ENCODE assay signal across 22 cellular contexts in the genomic region with DNA sequence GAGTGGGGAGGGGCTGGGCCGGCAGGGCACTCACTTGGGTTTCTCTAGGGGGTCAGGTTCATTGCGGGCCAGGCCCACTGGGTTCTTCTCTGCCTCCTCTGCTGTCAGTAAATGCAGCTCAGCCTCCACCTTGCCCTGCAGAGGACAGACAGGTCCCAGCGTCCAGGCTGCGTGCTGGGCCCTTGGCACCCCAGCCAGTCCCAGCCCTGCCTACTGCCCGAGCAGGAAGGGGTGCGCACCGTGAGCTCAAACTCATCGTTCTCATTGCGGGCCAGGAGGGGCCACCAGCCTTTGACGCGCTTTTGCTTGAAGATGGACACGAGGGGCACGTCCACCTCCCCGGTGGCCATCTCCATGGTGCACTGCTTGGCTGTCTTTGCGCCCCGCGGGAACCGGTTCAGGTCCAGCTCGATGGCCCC. TPM values are rescaled to one million over a fixed set of nuclear protein-coding genes. Genes with fewer than 3 reads are reported as not detected.
DNase-seq lines count a peak whose midpoint lies in the region; ATAC-seq and TF ChIP-seq lines count a peak whose summit lies in the region.
"Had no signal": no experiment of that assay in that cellular context is flagged by ENCODE, and none has a peak within 500 bp of the region (broad histone marks: within the 10 kb centered on the region; RNA-seq: fewer than 3 reads in every experiment).

No MANE protein-coding gene starts in this region.

- TF ChIP-seq CTCF in neural crest cell (conservative IDR thresholded peaks at IDR 0.05) (no peak), MM.1S (IDR thresholded peaks at IDR 0.05; ENCODE audit: low read length) (no peak)

- no peak for ATAC-seq in left ventricle myocardium superior
- ATAC-seq: GM12878, PC-3 had no signal

- H3K27me3 ChIP-seq in MM.1S (replicated peaks; ENCODE audit: insufficient read depth, low read length): peaks cover 6% of the 10 kb centered on the region; the same call in 1 of the 2 replicates

- intact Hi-C loops in cardiac septum (cut with DNase I) (no loop called here), left ventricle myocardium superior (cut with micrococcal nuclease) (no loop called here)

- no peaks in the 10 kb centered on the region for H3K36me3 Mint-ChIP-seq in neural crest cell (ENCODE audit: low read depth)
- H3K36me3 Mint-ChIP-seq: CD4-positive, CD25-positive, alpha-beta regulatory T cell had no signal

- H3K27ac ChIP-seq in MM.1S (ENCODE audit: low read length): no peak overlapping the region
- H3K27ac ChIP-seq: KMS-11, RWPE1, SJCRH30 had no signal

- H3K9me3 Mint-ChIP-seq in neural crest cell: no peaks in the 10 kb centered on the region

- no peak overlapping the region for H3K4me3 ChIP-seq in MM.1S (ENCODE audit: low read length)
- H3K4me3 ChIP-seq: GM12878, SJCRH30 had no signal

- no peak overlapping the region for H3K9ac ChIP-seq in MM.1S (ENCODE audit: low read length)
- H3K9ac ChIP-seq: KMS-11 had no signal

- peak overlapping the region; percentile 6 for H3K27ac Mint-ChIP-seq in neural crest cell (ENCODE audit: unreplicated experiment)

- no peak overlapping the region for H2AFZ ChIP-seq in MM.1S (ENCODE audit: low read length)

- no peak overlapping the region for H3K4me3 Mint-ChIP-seq in neural crest cell
- H3K4me3 Mint-ChIP-seq: CD4-positive, CD25-positive, alpha-beta regulatory T cell had no signal

- H3F3A ChIP-seq in MM.1S (ENCODE audit: insufficient read depth, low read length): no peaks in the 10 kb centered on the region

- no peaks in the 10 kb centered on the region for H3K79me2 ChIP-seq in MM.1S (ENCODE audit: low read length)

- H4K20me1 ChIP-seq in MM.1S (ENCODE audit: insufficient read depth, low read length): no peaks in the 10 kb centered on the region

- no peaks in the 10 kb centered on the region for H3K27me3 Mint-ChIP-seq in neural crest cell (ENCODE audit: low read depth)

- H3K4me1 Mint-ChIP-seq in neural crest cell: peaks cover 18% of the 10 kb centered on the region
- H3K4me1 Mint-ChIP-seq: CD4-positive, CD25-positive, alpha-beta regulatory T cell had no signal

- no peaks in the 10 kb centered on the region for H3K9me3 ChIP-seq in MM.1S (replicated peaks; ENCODE audit: insufficient read depth, low read length)
- H3K9me3 ChIP-seq: SJCRH30 had no signal

- H3K4me2 ChIP-seq in MM.1S (ENCODE audit: low read depth, low read length): no peak overlapping the region
- H3K4me2 ChIP-seq: KMS-11 had no signal

- H3K36me3 ChIP-seq in MM.1S (replicated peaks; ENCODE audit: insufficient read depth, low read length): no peaks in the 10 kb centered on the region
- H3K36me3 ChIP-seq: SJCRH30 had no signal

- no peaks in the 10 kb centered on the region for H3K9me2 ChIP-seq in MM.1S (replicated peaks; ENCODE audit: insufficient read depth, low read length)

- DNase-seq in cardiac septum (ENCODE audit: low spot score): peak; percentile 39
- DNase-seq in left ventricle myocardium superior: no peak
- DNase-seq in ecto neural progenitor cell (ENCODE audit: low spot score): peak; percentile 46
- DNase-seq in neural crest cell (ENCODE audit: low read depth, low spot score): no peak
- no peak for DNase-seq in MM.1S
- no peak for DNase-seq in dermis blood vessel endothelial cell
- DNase-seq in DMS 273 (lab: John Stamatoyannopoulos, UW; ENCODE audit: unreplicated experiment): no peak
- DNase-seq: ACHN; AML-193; CD4-positive, CD25-positive, alpha-beta regulatory T cell; GDM1; NCI-H1048; NCI-H146; NCI-H2081; NCI-H510A; NCI-H82; PC-3; SJCRH30 had no signal

- no peaks in the 10 kb centered on the region for H3K4me1 ChIP-seq in MM.1S (ENCODE audit: low read length)
- H3K4me1 ChIP-seq: SJCRH30 had no signal

RNA-seq across cellular contexts. Expression of a gene that starts 17.3 kb away (rescaled TPM):
- total RNA-seq in cardiac septum: not detected
- total RNA-seq in left ventricle myocardium superior: not detected
- 0.07 and 0.19 TPM in 2 replicates for total RNA-seq in neural crest cell
- total RNA-seq in dermis blood vessel endothelial cell: 73.3 and 89.5 TPM in 2 replicates
- total RNA-seq: PC-3 had no signal

RNA-seq across cellular contexts. Expression of a gene that starts 58.9 kb away (rescaled TPM):
- total RNA-seq in cardiac septum: 0.13 TPM
- not detected for total RNA-seq in left ventricle myocardium superior
- 0.30 and 0.45 TPM in 2 replicates for total RNA-seq in neural crest cell
- 0.09 and 0.17 TPM in 2 replicates for total RNA-seq in dermis blood vessel endothelial cell
- total RNA-seq: CD4-positive, CD25-positive, alpha-beta regulatory T cell; GM12878; M059J; PC-3 had no signal

Comparison
In these comparisons a context has a peak if more than half of its experiments do, and no peak if none do; other contexts are left out.
1. DNase-seq: peak in cardiac septum (single experiment) and ecto neural progenitor cell (single experiment); none in left ventricle myocardium superior (single experiment), neural crest cell (single experiment), MM.1S (single experiment), dermis blood vessel endothelial cell (single experiment) and DMS 273 (single experiment).
2. RNA of a gene that starts 17.3 kb away (total RNA-seq): 73.3 to 89.5 TPM in dermis blood vessel endothelial cell; 0.07 to 0.19 TPM in neural crest cell, not detected in cardiac septum (single experiment) and not detected in left ventricle myocardium superior (single experiment); every median in the first group is over 10 times any median in the second.